1 cellular context compared by ENCODE assay signal in the genomic region with DNA sequence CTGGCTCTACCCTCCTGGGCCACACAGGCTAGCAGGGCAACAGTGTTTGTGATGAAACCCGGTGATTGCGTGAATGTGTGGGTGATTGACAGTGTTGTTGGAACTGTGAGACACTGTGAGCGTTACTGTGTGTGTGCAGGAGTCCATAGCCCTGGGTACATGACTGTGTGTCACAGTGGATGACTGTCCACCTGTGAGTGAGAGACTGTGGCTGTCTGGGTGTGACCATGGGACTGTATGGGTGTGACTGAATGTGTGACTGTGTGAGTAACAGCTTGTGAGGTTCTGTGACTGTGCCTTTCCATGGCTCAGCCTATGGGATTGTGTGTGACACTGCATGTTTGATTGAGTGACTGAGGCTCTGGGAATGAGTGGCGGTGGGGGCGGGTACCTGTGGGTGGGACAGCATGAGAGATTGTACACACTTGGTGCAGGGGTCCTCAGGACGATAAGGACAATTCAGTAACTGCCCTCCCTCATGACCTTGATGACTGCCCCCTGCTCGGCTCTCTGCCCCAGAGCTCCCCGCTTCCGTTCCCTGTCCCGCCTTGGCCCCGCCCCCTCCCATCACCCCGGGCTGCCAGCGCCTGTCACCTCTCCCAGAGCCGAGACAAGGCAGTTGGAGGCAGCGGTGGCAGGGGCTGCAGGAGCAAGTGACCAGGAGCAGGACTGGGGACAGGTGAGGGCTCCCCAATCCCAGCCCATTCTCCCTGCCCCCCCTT.
TF ChIP-seq lines count a peak whose summit lies in the region.

A gene with protein sequence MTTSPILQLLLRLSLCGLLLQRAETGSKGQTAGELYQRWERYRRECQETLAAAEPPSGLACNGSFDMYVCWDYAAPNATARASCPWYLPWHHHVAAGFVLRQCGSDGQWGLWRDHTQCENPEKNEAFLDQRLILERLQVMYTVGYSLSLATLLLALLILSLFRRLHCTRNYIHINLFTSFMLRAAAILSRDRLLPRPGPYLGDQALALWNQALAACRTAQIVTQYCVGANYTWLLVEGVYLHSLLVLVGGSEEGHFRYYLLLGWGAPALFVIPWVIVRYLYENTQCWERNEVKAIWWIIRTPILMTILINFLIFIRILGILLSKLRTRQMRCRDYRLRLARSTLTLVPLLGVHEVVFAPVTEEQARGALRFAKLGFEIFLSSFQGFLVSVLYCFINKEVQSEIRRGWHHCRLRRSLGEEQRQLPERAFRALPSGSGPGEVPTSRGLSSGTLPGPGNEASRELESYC (plus strand): TSS at position 602 of the 722 bp plus-strand sequence. CDS start 1,300 bp downstream, outside the sequence.

TF ChIP-seq in K562, 482 proteins besides CTCF, POLR2A, EP300 and RAD21 (continued from another document and continues in another):
- TF ChIP-seq, protein P1, sequence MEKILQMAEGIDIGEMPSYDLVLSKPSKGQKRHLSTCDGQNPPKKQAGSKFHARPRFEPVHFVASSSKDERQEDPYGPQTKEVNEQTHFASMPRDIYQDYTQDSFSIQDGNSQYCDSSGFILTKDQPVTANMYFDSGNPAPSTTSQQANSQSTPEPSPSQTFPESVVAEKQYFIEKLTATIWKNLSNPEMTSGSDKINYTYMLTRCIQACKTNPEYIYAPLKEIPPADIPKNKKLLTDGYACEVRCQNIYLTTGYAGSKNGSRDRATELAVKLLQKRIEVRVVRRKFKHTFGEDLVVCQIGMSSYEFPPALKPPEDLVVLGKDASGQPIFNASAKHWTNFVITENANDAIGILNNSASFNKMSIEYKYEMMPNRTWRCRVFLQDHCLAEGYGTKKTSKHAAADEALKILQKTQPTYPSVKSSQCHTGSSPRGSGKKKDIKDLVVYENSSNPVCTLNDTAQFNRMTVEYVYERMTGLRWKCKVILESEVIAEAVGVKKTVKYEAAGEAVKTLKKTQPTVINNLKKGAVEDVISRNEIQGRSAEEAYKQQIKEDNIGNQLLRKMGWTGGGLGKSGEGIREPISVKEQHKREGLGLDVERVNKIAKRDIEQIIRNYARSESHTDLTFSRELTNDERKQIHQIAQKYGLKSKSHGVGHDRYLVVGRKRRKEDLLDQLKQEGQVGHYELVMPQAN (IDR thresholded peaks at IDR 0.05; ENCODE audit: borderline replicate concordance), result peak; percentile 45; the same call in 1 of the 2 replicates
- TF ChIP-seq, protein P2, sequence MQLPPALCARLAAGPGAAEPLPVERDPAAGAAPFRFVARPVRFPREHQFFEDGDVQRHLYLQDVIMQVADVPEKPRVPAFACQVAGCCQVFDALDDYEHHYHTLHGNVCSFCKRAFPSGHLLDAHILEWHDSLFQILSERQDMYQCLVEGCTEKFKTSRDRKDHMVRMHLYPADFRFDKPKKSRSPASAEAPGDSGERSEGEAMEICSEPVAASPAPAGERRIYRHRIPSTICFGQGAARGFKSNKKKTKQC (CRISPR knock-in tag; IDR thresholded peaks at IDR 0.05), result no peak
- TF ChIP-seq GATAD2B (IDR thresholded peaks at IDR 0.05; ENCODE audit: borderline replicate concordance) (no peak), SP1 (CRISPR knock-in tag; IDR thresholded peaks at IDR 0.05) (peak; percentile 83), ZNF589 (CRISPR knock-in tag; IDR thresholded peaks at IDR 0.05; ENCODE audit: low read depth) (0 out of 2 replicates have a peak, but pooled peaks have one; percentile 27), YBX1 (IDR thresholded peaks at IDR 0.05) (no peak), NRF1 (conservative IDR thresholded peaks at IDR 0.05 in 1 of 2, IDR thresholded peaks at IDR 0.05 in 1 of 2) (peak in 1 of 2 experiments; percentile 36; a peak in 1 of 4 replicates), PRPF4 (IDR thresholded peaks at IDR 0.05; ENCODE audit: insufficient read depth, low read depth, low read length, poor library complexity, severe bottlenecking) (no peak), KDM2B (CRISPR knock-in tag; IDR thresholded peaks at IDR 0.05) (no peak), ETV6 (IDR thresholded peaks at IDR 0.05; ENCODE audit: borderline replicate concordance in 1 of 2, low read depth in 2 of 2, low read length in 1 of 2) (no peak), ETV6 (CRISPR knock-in tag; IDR thresholded peaks at IDR 0.05; ENCODE audit: borderline replicate concordance) (no peak), CBX1 (IDR thresholded peaks at IDR 0.05; ENCODE audit: low read depth) (peak; percentile 45), MEF2D (tag; conservative IDR thresholded peaks at IDR 0.05; ENCODE audit: low read depth) (no peak), LARP7 (IDR thresholded peaks at IDR 0.05) (peak; percentile 13; the same call in 1 of the 2 replicates), HDAC8 (tag; IDR thresholded peaks at IDR 0.05) (no peak), JUND (IDR thresholded peaks at IDR 0.05; ENCODE audit: borderline replicate concordance, low read depth, low read length) (no peak), JUND (tag; IDR thresholded peaks at IDR 0.05; ENCODE audit: borderline replicate concordance, low read depth, low read length) (peak; percentile 44; the same call in 2 of the 3 replicates), ZFP36 (IDR thresholded peaks at IDR 0.05; ENCODE audit: low read depth, low read length, partially characterized antibody) (no peak), MAZ (CRISPR knock-in tag; conservative IDR thresholded peaks at IDR 0.05 in 1 of 2, IDR thresholded peaks at IDR 0.05 in 1 of 2) (peak; percentile 16 to 70; a peak in 2 of 4 replicates), ZNF316 (IDR thresholded peaks at IDR 0.05) (peak; percentile 58), GTF2E2 (tag; IDR thresholded peaks at IDR 0.05) (no peak), TBP (optimal IDR thresholded peaks at IDR 0.05; ENCODE audit: low read depth, low read length) (peak; percentile 10), HMGN3 (IDR thresholded peaks at IDR 0.05; ENCODE audit: borderline replicate concordance, extremely low read depth, insufficient read length, low read depth, low read length) (no peak), GABPB2 (CRISPR knock-in tag; conservative IDR thresholded peaks at IDR 0.05) (no peak), NFXL1 (CRISPR knock-in tag; IDR thresholded peaks at IDR 0.05) (no peak), NFE2 (IDR thresholded peaks at IDR 0.05; ENCODE audit: low read depth) (peak; percentile 74), MCM5 (IDR thresholded peaks at IDR 0.05; ENCODE audit: low read depth) (no peak), TEAD2 (tag; IDR thresholded peaks at IDR 0.05) (no peak), FOSL1 (tag; conservative IDR thresholded peaks at IDR 0.05) (peak; percentile 42; the same call in 1 of the 2 replicates)
- TF ChIP-seq, protein P3, sequence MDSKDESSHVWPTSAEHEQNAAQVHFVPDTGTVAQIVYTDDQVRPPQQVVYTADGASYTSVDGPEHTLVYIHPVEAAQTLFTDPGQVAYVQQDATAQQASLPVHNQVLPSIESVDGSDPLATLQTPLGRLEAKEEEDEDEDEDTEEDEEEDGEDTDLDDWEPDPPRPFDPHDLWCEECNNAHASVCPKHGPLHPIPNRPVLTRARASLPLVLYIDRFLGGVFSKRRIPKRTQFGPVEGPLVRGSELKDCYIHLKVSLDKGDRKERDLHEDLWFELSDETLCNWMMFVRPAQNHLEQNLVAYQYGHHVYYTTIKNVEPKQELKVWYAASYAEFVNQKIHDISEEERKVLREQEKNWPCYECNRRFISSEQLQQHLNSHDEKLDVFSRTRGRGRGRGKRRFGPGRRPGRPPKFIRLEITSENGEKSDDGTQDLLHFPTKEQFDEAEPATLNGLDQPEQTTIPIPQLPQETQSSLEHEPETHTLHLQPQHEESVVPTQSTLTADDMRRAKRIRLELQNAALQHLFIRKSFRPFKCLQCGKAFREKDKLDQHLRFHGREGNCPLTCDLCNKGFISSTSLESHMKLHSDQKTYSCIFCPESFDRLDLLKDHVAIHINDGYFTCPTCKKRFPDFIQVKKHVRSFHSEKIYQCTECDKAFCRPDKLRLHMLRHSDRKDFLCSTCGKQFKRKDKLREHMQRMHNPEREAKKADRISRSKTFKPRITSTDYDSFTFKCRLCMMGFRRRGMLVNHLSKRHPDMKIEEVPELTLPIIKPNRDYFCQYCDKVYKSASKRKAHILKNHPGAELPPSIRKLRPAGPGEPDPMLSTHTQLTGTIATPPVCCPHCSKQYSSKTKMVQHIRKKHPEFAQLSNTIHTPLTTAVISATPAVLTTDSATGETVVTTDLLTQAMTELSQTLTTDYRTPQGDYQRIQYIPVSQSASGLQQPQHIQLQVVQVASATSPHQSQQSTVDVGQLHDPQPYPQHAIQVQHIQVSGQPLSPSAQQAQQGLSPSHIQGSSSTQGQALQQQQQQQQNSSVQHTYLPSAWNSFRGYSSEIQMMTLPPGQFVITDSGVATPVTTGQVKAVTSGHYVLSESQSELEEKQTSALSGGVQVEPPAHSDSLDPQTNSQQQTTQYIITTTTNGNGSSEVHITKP (IDR thresholded peaks at IDR 0.05; ENCODE audit: partially characterized antibody), result peak; percentile 29
- TF ChIP-seq, protein P4, sequence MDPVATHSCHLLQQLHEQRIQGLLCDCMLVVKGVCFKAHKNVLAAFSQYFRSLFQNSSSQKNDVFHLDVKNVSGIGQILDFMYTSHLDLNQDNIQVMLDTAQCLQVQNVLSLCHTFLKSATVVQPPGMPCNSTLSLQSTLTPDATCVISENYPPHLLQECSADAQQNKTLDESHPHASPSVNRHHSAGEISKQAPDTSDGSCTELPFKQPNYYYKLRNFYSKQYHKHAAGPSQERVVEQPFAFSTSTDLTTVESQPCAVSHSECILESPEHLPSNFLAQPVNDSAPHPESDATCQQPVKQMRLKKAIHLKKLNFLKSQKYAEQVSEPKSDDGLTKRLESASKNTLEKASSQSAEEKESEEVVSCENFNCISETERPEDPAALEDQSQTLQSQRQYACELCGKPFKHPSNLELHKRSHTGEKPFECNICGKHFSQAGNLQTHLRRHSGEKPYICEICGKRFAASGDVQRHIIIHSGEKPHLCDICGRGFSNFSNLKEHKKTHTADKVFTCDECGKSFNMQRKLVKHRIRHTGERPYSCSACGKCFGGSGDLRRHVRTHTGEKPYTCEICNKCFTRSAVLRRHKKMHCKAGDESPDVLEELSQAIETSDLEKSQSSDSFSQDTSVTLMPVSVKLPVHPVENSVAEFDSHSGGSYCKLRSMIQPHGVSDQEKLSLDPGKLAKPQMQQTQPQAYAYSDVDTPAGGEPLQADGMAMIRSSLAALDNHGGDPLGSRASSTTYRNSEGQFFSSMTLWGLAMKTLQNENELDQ (CRISPR knock-in tag; IDR thresholded peaks at IDR 0.05; ENCODE audit: borderline replicate concordance), result no peak
- TF ChIP-seq, protein P5, sequence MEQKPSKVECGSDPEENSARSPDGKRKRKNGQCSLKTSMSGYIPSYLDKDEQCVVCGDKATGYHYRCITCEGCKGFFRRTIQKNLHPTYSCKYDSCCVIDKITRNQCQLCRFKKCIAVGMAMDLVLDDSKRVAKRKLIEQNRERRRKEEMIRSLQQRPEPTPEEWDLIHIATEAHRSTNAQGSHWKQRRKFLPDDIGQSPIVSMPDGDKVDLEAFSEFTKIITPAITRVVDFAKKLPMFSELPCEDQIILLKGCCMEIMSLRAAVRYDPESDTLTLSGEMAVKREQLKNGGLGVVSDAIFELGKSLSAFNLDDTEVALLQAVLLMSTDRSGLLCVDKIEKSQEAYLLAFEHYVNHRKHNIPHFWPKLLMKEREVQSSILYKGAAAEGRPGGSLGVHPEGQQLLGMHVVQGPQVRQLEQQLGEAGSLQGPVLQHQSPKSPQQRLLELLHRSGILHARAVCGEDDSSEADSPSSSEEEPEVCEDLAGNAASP (IDR thresholded peaks at IDR 0.05), result no peak
- TF ChIP-seq, protein P6, sequence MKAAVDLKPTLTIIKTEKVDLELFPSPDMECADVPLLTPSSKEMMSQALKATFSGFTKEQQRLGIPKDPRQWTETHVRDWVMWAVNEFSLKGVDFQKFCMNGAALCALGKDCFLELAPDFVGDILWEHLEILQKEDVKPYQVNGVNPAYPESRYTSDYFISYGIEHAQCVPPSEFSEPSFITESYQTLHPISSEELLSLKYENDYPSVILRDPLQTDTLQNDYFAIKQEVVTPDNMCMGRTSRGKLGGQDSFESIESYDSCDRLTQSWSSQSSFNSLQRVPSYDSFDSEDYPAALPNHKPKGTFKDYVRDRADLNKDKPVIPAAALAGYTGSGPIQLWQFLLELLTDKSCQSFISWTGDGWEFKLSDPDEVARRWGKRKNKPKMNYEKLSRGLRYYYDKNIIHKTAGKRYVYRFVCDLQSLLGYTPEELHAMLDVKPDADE (conservative IDR thresholded peaks at IDR 0.05; ENCODE audit: control insufficient read depth, low read depth, low read length), result 0 out of 2 replicates have a peak, but pooled peaks have one; percentile 14
- TF ChIP-seq, protein P7, sequence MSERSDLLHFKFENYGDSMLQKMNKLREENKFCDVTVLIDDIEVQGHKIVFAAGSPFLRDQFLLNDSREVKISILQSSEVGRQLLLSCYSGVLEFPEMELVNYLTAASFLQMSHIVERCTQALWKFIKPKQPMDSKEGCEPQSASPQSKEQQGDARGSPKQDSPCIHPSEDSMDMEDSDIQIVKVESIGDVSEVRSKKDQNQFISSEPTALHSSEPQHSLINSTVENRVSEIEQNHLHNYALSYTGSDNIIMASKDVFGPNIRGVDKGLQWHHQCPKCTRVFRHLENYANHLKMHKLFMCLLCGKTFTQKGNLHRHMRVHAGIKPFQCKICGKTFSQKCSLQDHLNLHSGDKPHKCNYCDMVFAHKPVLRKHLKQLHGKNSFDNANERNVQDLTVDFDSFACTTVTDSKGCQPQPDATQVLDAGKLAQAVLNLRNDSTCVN (CRISPR knock-in tag; IDR thresholded peaks at IDR 0.05), result 0 out of 2 replicates have a peak, but pooled peaks have one; percentile 59
- TF ChIP-seq, protein P8, sequence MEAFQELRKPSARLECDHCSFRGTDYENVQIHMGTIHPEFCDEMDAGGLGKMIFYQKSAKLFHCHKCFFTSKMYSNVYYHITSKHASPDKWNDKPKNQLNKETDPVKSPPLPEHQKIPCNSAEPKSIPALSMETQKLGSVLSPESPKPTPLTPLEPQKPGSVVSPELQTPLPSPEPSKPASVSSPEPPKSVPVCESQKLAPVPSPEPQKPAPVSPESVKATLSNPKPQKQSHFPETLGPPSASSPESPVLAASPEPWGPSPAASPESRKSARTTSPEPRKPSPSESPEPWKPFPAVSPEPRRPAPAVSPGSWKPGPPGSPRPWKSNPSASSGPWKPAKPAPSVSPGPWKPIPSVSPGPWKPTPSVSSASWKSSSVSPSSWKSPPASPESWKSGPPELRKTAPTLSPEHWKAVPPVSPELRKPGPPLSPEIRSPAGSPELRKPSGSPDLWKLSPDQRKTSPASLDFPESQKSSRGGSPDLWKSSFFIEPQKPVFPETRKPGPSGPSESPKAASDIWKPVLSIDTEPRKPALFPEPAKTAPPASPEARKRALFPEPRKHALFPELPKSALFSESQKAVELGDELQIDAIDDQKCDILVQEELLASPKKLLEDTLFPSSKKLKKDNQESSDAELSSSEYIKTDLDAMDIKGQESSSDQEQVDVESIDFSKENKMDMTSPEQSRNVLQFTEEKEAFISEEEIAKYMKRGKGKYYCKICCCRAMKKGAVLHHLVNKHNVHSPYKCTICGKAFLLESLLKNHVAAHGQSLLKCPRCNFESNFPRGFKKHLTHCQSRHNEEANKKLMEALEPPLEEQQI (IDR thresholded peaks at IDR 0.05), result no peak
- TF ChIP-seq, protein P9, sequence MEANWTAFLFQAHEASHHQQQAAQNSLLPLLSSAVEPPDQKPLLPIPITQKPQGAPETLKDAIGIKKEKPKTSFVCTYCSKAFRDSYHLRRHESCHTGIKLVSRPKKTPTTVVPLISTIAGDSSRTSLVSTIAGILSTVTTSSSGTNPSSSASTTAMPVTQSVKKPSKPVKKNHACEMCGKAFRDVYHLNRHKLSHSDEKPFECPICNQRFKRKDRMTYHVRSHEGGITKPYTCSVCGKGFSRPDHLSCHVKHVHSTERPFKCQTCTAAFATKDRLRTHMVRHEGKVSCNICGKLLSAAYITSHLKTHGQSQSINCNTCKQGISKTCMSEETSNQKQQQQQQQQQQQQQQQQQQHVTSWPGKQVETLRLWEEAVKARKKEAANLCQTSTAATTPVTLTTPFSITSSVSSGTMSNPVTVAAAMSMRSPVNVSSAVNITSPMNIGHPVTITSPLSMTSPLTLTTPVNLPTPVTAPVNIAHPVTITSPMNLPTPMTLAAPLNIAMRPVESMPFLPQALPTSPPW (CRISPR knock-in tag; IDR thresholded peaks at IDR 0.05), result peak; percentile 78
